Comparison of ENCODE assay signal across 8 cellular contexts in genomic region chrX:154408659-154409221, GRCh38. TPM values are rescaled to one million over a fixed set of nuclear protein-coding genes. Genes with fewer than 3 reads are reported as not detected.
DNase-seq lines count a peak whose midpoint lies in the region; ATAC-seq and TF ChIP-seq lines count a peak whose summit lies in the region.

No MANE protein-coding gene starts in this region.

- peak overlapping the region; percentile 48 for H3K4me3 ChIP-seq in GM12865 (ENCODE audit: low read depth, low read length)
- H3K4me3 ChIP-seq in HUES64 (ENCODE audit: low read length): peak overlapping the region; percentile 43
- H3K4me3 ChIP-seq in endodermal cell (ENCODE audit: low read length): peak overlapping the region; percentile 76
- no peak overlapping the region for H3K4me3 ChIP-seq in parathyroid adenoma (ENCODE audit: low read depth, low read length)

- WGBS in HUES64: 45% methylated on average over 10 of the region's 10 CpGs
- 53 to 100% methylated on average over 1 to 10 of the region's 10 CpGs for WGBS in endodermal cell (ENCODE audit: insufficient coverage in 1 of 2, insufficient read length in 1 of 2), 2 experiments

- peak overlapping the region; percentile 44; the same call in 1 of the 2 replicates for H3K9ac ChIP-seq in HUES64 (ENCODE audit: low read depth, low read length)
- no peak overlapping the region for H3K9ac ChIP-seq in endodermal cell (ENCODE audit: extremely low read depth, low read length, poor library complexity, severe bottlenecking)
- no peak overlapping the region for H3K9ac ChIP-seq in parathyroid adenoma

- peaks cover 4% of the 10 kb centered on the region; the same call in 1 of the 2 replicates for H3K4me1 ChIP-seq in HUES64 (ENCODE audit: insufficient read depth, low read length)
- no peaks in the 10 kb centered on the region for H3K4me1 ChIP-seq in endodermal cell (ENCODE audit: control insufficient read depth, insufficient read depth, low read length)
- H3K4me1 ChIP-seq in parathyroid adenoma: peaks cover 2% of the 10 kb centered on the region

- H3K27ac ChIP-seq in HUES64 (ENCODE audit: low read depth, low read length) (peak overlapping the region; percentile 34; the same call in 1 of the 2 replicates), endodermal cell (ENCODE audit: low read depth, low read length) (no peak overlapping the region), parathyroid adenoma (peak overlapping the region; percentile 68)

- peak overlapping the region; percentile 39 for H3K4me3 Mint-ChIP-seq in endodermal cell

- TF ChIP-seq CTCF in GM12865 (IDR thresholded peaks at IDR 0.05; ENCODE audit: insufficient read depth, low read depth, low read length, missing control alignments) (no peak), endodermal cell (conservative IDR thresholded peaks at IDR 0.05) (no peak), parathyroid adenoma (IDR thresholded peaks at IDR 0.05) (no peak)

- ATAC-seq in GM18909 (IDR thresholded peaks at IDR 0.05; ENCODE audit: poor library complexity, unreplicated experiment): no peak

- H3K4me1 Mint-ChIP-seq in endodermal cell: peaks cover 5% of the 10 kb centered on the region

- peaks cover 1% of the 10 kb centered on the region for H3K27me3 Mint-ChIP-seq in endodermal cell (ENCODE audit: insufficient read depth)

- H2AFZ ChIP-seq in parathyroid adenoma: peak overlapping the region; percentile 90

- H3K9me3 ChIP-seq in HUES64 (ENCODE audit: insufficient read depth, low read depth, low read length): no peaks in the 10 kb centered on the region
- H3K9me3 ChIP-seq in endodermal cell (ENCODE audit: control insufficient read depth, low read length): no peaks in the 10 kb centered on the region
- no peaks in the 10 kb centered on the region for H3K9me3 ChIP-seq in parathyroid adenoma (ENCODE audit: control insufficient read depth, low read length)

- no peaks in the 10 kb centered on the region for H3K27me3 ChIP-seq in HUES64 (ENCODE audit: insufficient read depth, low read length)
- H3K27me3 ChIP-seq in endodermal cell (ENCODE audit: control insufficient read depth, insufficient read depth, low read length, poor library complexity, severe bottlenecking): no peaks in the 10 kb centered on the region
- H3K27me3 ChIP-seq in parathyroid adenoma (ENCODE audit: control insufficient read depth, insufficient read depth, low read length): no peaks in the 10 kb centered on the region

- DNase-seq in GM12865 (ENCODE audit: low read depth): peak; percentile 20
- DNase-seq in endodermal cell: no peak
- DNase-seq in stimulated activated CD4-positive, alpha-beta T cell treated with anti-CD3 and anti-CD28 coated beads, Interleukin-15, amount 100 ng/mL, for 24 hours: no peak
- DNase-seq in NCI-H2081 treated with DMSO at 0.1 percent for 48 hours (lab: John Stamatoyannopoulos, UW): no peak
- no peak for DNase-seq in COR-L47 (lab: John Stamatoyannopoulos, UW)

- peak overlapping the region; percentile 52 for H3K27ac Mint-ChIP-seq in endodermal cell

- no peaks in the 10 kb centered on the region for H3K79me2 ChIP-seq in parathyroid adenoma

- no peaks in the 10 kb centered on the region for H3K36me3 Mint-ChIP-seq in endodermal cell (ENCODE audit: low read depth)

- peak overlapping the region; percentile 12 for H3K4me2 ChIP-seq in parathyroid adenoma (ENCODE audit: low read length)

- H3K36me3 ChIP-seq in HUES64 (ENCODE audit: insufficient read depth, low read length): peaks cover 3% of the 10 kb centered on the region
- H3K36me3 ChIP-seq in endodermal cell (ENCODE audit: control insufficient read depth, insufficient read depth, low read length): no peaks in the 10 kb centered on the region
- H3K36me3 ChIP-seq in parathyroid adenoma (ENCODE audit: control insufficient read depth, insufficient read depth, low read length): no peaks in the 10 kb centered on the region

- H3K9me3 Mint-ChIP-seq in endodermal cell: peaks cover 55% of the 10 kb centered on the region

RNA-seq across cellular contexts. Expression of gene DNASE1L1, which starts 0.3 kb away (rescaled TPM):
- 6.3 TPM for polyA plus RNA-seq in HUES64 (2013, experiment 1 of 2)
- polyA plus RNA-seq in HUES64 (2013, experiment 2 of 2): 7.5 TPM
- total RNA-seq in endodermal cell: 10 to 100 TPM; 13.8 to 17.0 TPM
- 13.1 TPM for polyA plus RNA-seq in endodermal cell (2013, experiment 1 of 2)
- polyA plus RNA-seq in endodermal cell (2013, experiment 2 of 2): 10.9 TPM

RNA-seq across cellular contexts. Expression of gene TAFAZZIN, which starts 2.6 kb away (rescaled TPM):
- 11.5 TPM for polyA plus RNA-seq in HUES64 (2013, experiment 1 of 2)
- polyA plus RNA-seq in HUES64 (2013, experiment 2 of 2): 20.0 TPM
- total RNA-seq in endodermal cell: 10 to 100 TPM; 32.9 to 62.9 TPM
- polyA plus RNA-seq in endodermal cell (2013, experiment 1 of 2): 40.6 TPM
- polyA plus RNA-seq in endodermal cell (2013, experiment 2 of 2): 39.8 TPM

RNA-seq across cellular contexts. Expression of gene RPL10, which starts 10.6 kb away (rescaled TPM):
- polyA plus RNA-seq in HUES64 (2013, experiment 1 of 2): 2,446 TPM
- polyA plus RNA-seq in HUES64 (2013, experiment 2 of 2): 2,506 TPM
- total RNA-seq in endodermal cell: 1,000 to 10,000 TPM; 2,142 to 2,551 TPM
- polyA plus RNA-seq in endodermal cell (2013, experiment 1 of 2): 2,954 TPM
- 2,652 TPM for polyA plus RNA-seq in endodermal cell (2013, experiment 2 of 2)

RNA-seq across cellular contexts. Expression of gene ATP6AP1, which starts 19.7 kb away (rescaled TPM):
- 47.5 TPM for polyA plus RNA-seq in HUES64 (2013, experiment 1 of 2)
- polyA plus RNA-seq in HUES64 (2013, experiment 2 of 2): 47.4 TPM
- total RNA-seq in endodermal cell: 10 to 100 TPM; 61.6 to 66.8 TPM
- polyA plus RNA-seq in endodermal cell (2013, experiment 1 of 2): 92.5 TPM
- polyA plus RNA-seq in endodermal cell (2013, experiment 2 of 2): 84.1 TPM

RNA-seq across cellular contexts. Expression of gene GDI1, which starts 28.2 kb away (rescaled TPM):
- polyA plus RNA-seq in HUES64 (2013, experiment 1 of 2): 66.3 TPM
- polyA plus RNA-seq in HUES64 (2013, experiment 2 of 2): 73.5 TPM
- total RNA-seq in endodermal cell: 100 to 1,000 TPM; 143 to 179 TPM
- 302 TPM for polyA plus RNA-seq in endodermal cell (2013, experiment 1 of 2)
- polyA plus RNA-seq in endodermal cell (2013, experiment 2 of 2): 251 TPM
